24 cellular contexts compared by ENCODE assay signal in genomic region chr17:35745246-35745645, GRCh38. TPM values are rescaled to one million over a fixed set of nuclear protein-coding genes. Genes with fewer than 3 reads are reported as not detected.
DNase-seq lines count a peak whose midpoint lies in the region; ATAC-seq and TF ChIP-seq lines count a peak whose summit lies in the region.
"Had no signal": no experiment of that assay in that cellular context is flagged by ENCODE, and none has a peak within 500 bp of the region (broad histone marks: within the 10 kb centered on the region; RNA-seq: fewer than 3 reads in every experiment).

No MANE protein-coding gene starts in this region.

- no CpG with 5 or more reads among the region's 7 CpGs for WGBS in neuronal stem cell (ENCODE audit: extremely low coverage in 2 of 2, insufficient read length in 2 of 2, insufficient replicate concordance in 1 of 2), 2 donors

- no peaks in the 10 kb centered on the region for H3K9me3 Mint-ChIP-seq in activated naive CD4-positive, alpha-beta T cell treated with anti-CD3 and anti-CD28 coated beads, Interleukin-2, amount 10 ng/mL, durations not matched to agents 7 days and 5 days
- no peaks in the 10 kb centered on the region for H3K9me3 Mint-ChIP-seq in activated naive CD4-positive, alpha-beta T cell treated with anti-CD3 and anti-CD28 coated beads, Interleukin-2, amount 50 U/mL, for 72 hours
- H3K9me3 Mint-ChIP-seq in chondrocyte (ENCODE audit: low read depth) = no peaks in the 10 kb centered on the region
- H3K9me3 Mint-ChIP-seq: CD4-positive, alpha-beta T cell; CD8-positive, alpha-beta memory T cell had no signal

- H3K4me3 Mint-ChIP-seq in activated naive CD4-positive, alpha-beta T cell treated with anti-CD3 and anti-CD28 coated beads, Interleukin-2, amount 10 ng/mL, durations not matched to agents 7 days and 5 days = no peak overlapping the region
- no peak overlapping the region for H3K4me3 Mint-ChIP-seq in chondrocyte (ENCODE audit: unreplicated experiment)
- H3K4me3 Mint-ChIP-seq: CD14-positive monocyte; CD4-positive, alpha-beta T cell; CD8-positive, alpha-beta memory T cell; H9 had no signal

- no peak overlapping the region for H3K4me3 ChIP-seq in H7 (ENCODE audit: insufficient read depth, low read depth, low read length)
- no peak overlapping the region for H3K4me3 ChIP-seq in neuronal stem cell (ENCODE audit: low read length in 2 of 2)
- H3K4me3 ChIP-seq: A549; BLaER1 treated with 17β-estradiol and CSF1 and Interleukin-3, amounts not matched to agents 10 nM and 100 nM; GM23248 had no signal

- no peak overlapping the region for H3K14ac ChIP-seq in neuronal stem cell (ENCODE audit: low read length)

- peaks cover 0 to 8% of the 10 kb centered on the region in 2 donors for H3K9me3 ChIP-seq in neuronal stem cell (replicated peaks in 1 of 2; ENCODE audit: control insufficient read depth in 2 of 2, insufficient read depth in 1 of 2, low read depth in 1 of 2, low read length in 2 of 2)
- H3K9me3 ChIP-seq: A549; BLaER1 treated with 17β-estradiol and CSF1 and Interleukin-3, amounts not matched to agents 10 nM and 100 nM had no signal

- no peak overlapping the region for H2BK120ac ChIP-seq in neuronal stem cell (ENCODE audit: low read depth, low read length)

- H3K4me2 ChIP-seq in neuronal stem cell (ENCODE audit: insufficient read depth, low read length, poor library complexity, severe bottlenecking) = no peak overlapping the region
- H3K4me2 ChIP-seq: A549; BLaER1 treated with 17β-estradiol and CSF1 and Interleukin-3, amounts not matched to agents 10 nM and 100 nM had no signal

- H4K8ac ChIP-seq in neuronal stem cell (ENCODE audit: low read depth, low read length) = no peak overlapping the region

- peaks cover 17% of the 10 kb centered on the region for H3K4me1 Mint-ChIP-seq in activated naive CD4-positive, alpha-beta T cell treated with anti-CD3 and anti-CD28 coated beads, Interleukin-2, amount 10 ng/mL, durations not matched to agents 7 days and 5 days
- H3K4me1 Mint-ChIP-seq in chondrocyte (ENCODE audit: low read depth) = peaks cover 18% of the 10 kb centered on the region

- peaks cover 82% of the 10 kb centered on the region for H3K27me3 Mint-ChIP-seq in activated naive CD4-positive, alpha-beta T cell treated with anti-CD3 and anti-CD28 coated beads, Interleukin-2, amount 10 ng/mL, durations not matched to agents 7 days and 5 days
- H3K27me3 Mint-ChIP-seq in chondrocyte (ENCODE audit: low read depth) = peaks cover 32% of the 10 kb centered on the region

- peaks cover 5 to 9% of the 10 kb centered on the region in 2 donors for H3K4me1 ChIP-seq in neuronal stem cell (ENCODE audit: control insufficient read depth in 2 of 2, insufficient read depth in 1 of 2, low read depth in 1 of 2, low read length in 2 of 2)

- H2AK5ac ChIP-seq in neuronal stem cell (ENCODE audit: low read depth, low read length) = no peak overlapping the region

- peak; percentile 18 for DNase-seq in activated naive CD4-positive, alpha-beta T cell treated with anti-CD3 and anti-CD28 coated beads, Interleukin-2, amount 10 ng/mL, durations not matched to agents 7 days and 5 days
- no peak for DNase-seq in activated naive CD4-positive, alpha-beta T cell treated with anti-CD3 and anti-CD28 coated beads, Interleukin-2, amount 50 U/mL, for 72 hours (ENCODE audit: low spot score in 2 of 2)
- peak; percentile 36 for DNase-seq in H7
- no peak for DNase-seq in neuronal stem cell (ENCODE audit: low spot score)
- DNase-seq in chondrocyte (ENCODE audit: low spot score) = no peak
- DNase-seq in GDM1 (lab: John Stamatoyannopoulos, UW) = no peak
- DNase-seq: 8988T; ACHN; AML-193; BE2C; CD4-positive, alpha-beta T cell; CD8-positive, alpha-beta memory T cell; DMS 273 treated with DMSO at 0.1 percent for 48 hours; DMS79; EL; GF-D8; GM23248; H9 had no signal

- no peak overlapping the region for H3K27ac Mint-ChIP-seq in activated naive CD4-positive, alpha-beta T cell treated with anti-CD3 and anti-CD28 coated beads, Interleukin-2, amount 10 ng/mL, durations not matched to agents 7 days and 5 days
- H3K27ac Mint-ChIP-seq in activated naive CD4-positive, alpha-beta T cell treated with anti-CD3 and anti-CD28 coated beads, Interleukin-2, amount 50 U/mL, for 72 hours = no peak overlapping the region
- H3K27ac Mint-ChIP-seq in chondrocyte (ENCODE audit: unreplicated experiment) = no peak overlapping the region
- H3K27ac Mint-ChIP-seq: CD14-positive monocyte; CD4-positive, alpha-beta T cell; CD8-positive, alpha-beta memory T cell; H9 had no signal

- no peaks in the 10 kb centered on the region for H3K79me1 ChIP-seq in neuronal stem cell (ENCODE audit: low read depth, low read length)

- no peak for TF ChIP-seq CTCF in chondrocyte (IDR thresholded peaks at IDR 0.05)

- H3K36me3 Mint-ChIP-seq in activated naive CD4-positive, alpha-beta T cell treated with anti-CD3 and anti-CD28 coated beads, Interleukin-2, amount 10 ng/mL, durations not matched to agents 7 days and 5 days = no peaks in the 10 kb centered on the region
- no peaks in the 10 kb centered on the region for H3K36me3 Mint-ChIP-seq in activated naive CD4-positive, alpha-beta T cell treated with anti-CD3 and anti-CD28 coated beads, Interleukin-2, amount 50 U/mL, for 72 hours
- no peaks in the 10 kb centered on the region for H3K36me3 Mint-ChIP-seq in chondrocyte (ENCODE audit: low read depth)
- H3K36me3 Mint-ChIP-seq: CD14-positive monocyte; CD8-positive, alpha-beta memory T cell had no signal

- no peak for ATAC-seq in activated naive CD4-positive, alpha-beta T cell treated with anti-CD3 and anti-CD28 coated beads, Interleukin-2, amount 50 U/mL, for 72 hours
- ATAC-seq in HG03045 (IDR thresholded peaks at IDR 0.05; ENCODE audit: unreplicated experiment) = no peak
- ATAC-seq: A549, HCT116 had no signal

- no peak overlapping the region for H2BK15ac ChIP-seq in neuronal stem cell (ENCODE audit: low read length)

- H3K23ac ChIP-seq in neuronal stem cell (ENCODE audit: low read depth, low read length, poor library complexity) = no peak overlapping the region

- H3K27me3 ChIP-seq in H7 (ENCODE audit: control insufficient read depth, insufficient read depth, low read length) (peaks cover 43% of the 10 kb centered on the region), neuronal stem cell (ENCODE audit: control insufficient read depth in 3 of 3, insufficient read depth in 3 of 3, low read depth in 1 of 3, low read length in 3 of 3) (peaks cover 5 to 36% (median 25%) of the 10 kb centered on the region in 3 experiments)

- no peak overlapping the region for H4K91ac ChIP-seq in neuronal stem cell (ENCODE audit: low read depth, low read length, poor library complexity)

- peak overlapping the region; percentile 65 for H3K18ac ChIP-seq in neuronal stem cell (ENCODE audit: low read length)

- H2BK5ac ChIP-seq in neuronal stem cell (ENCODE audit: low read length) = no peak overlapping the region

- no peak overlapping the region for H3K4ac ChIP-seq in neuronal stem cell (ENCODE audit: low read length)

- H2BK12ac ChIP-seq in neuronal stem cell (ENCODE audit: low read length) = no peak overlapping the region

- no peak overlapping the region for H3K9ac ChIP-seq in neuronal stem cell (ENCODE audit: low read depth, low read length, poor library complexity)
- H3K9ac ChIP-seq: BLaER1 treated with 17β-estradiol and CSF1 and Interleukin-3, amounts not matched to agents 10 nM and 100 nM; GM23248 had no signal

- no peak overlapping the region for H2AFZ ChIP-seq in neuronal stem cell (ENCODE audit: low read length)
- H2AFZ ChIP-seq: GM23248 had no signal

- H3K36me3 ChIP-seq in H7 (replicated peaks; ENCODE audit: control insufficient read depth, insufficient read depth, low read length) (no peaks in the 10 kb centered on the region), neuronal stem cell (replicated peaks in 1 of 2; ENCODE audit: control insufficient read depth in 2 of 2, insufficient read depth in 2 of 2, low read length in 2 of 2) (no peaks in the 10 kb centered on the region)
- H3K36me3 ChIP-seq: BE2C; BLaER1 treated with 17β-estradiol and CSF1 and Interleukin-3, amounts not matched to agents 10 nM and 100 nM had no signal

- H3K27ac ChIP-seq in neuronal stem cell (replicated peaks; ENCODE audit: low read length) = no peak overlapping the region
- H3K27ac ChIP-seq: A549; BLaER1 treated with 17β-estradiol and CSF1 and Interleukin-3, amounts not matched to agents 10 nM and 100 nM; GM23248 had no signal

- CTCF ChIA-PET in activated naive CD4-positive, alpha-beta T cell treated with anti-CD3 and anti-CD28 coated beads, Interleukin-2, amount 10 ng/mL, durations not matched to agents 7 days and 5 days (lab: Charles Lee) = interaction anchor here (0.6 to 2.9 kb wide), 3 partner anchors 132 to 362 kb away, joined by 3 to 18 read pairs (median 4); no protein-coding TSS in a partner anchor

RNA-seq across cellular contexts. Expression of gene GAS2L2, which starts 7.8 kb away (rescaled TPM):
- under 1 TPM in 1 of 2 donors, not detected in 1; 0.16 TPM for total RNA-seq in activated naive CD4-positive, alpha-beta T cell treated with anti-CD3 and anti-CD28 coated beads, Interleukin-2, amount 50 U/mL, for 72 hours
- 0.10 TPM in 1 of 2 replicates, not detected in the other for total RNA-seq in H7 (2014; rRNA removed; shearing (Covaris generic))
- 0.15 TPM for polyA plus RNA-seq in neuronal stem cell (2013, experiment 1 of 2)
- 0.19 TPM for polyA plus RNA-seq in neuronal stem cell (2013, experiment 2 of 2)
- total RNA-seq in chondrocyte = not detected in 3 replicates
- total RNA-seq: GM23248, H9 had no signal
- polyA plus RNA-seq: CD14-positive monocyte; CD8-positive, alpha-beta memory T cell; GM23248 had no signal

RNA-seq across cellular contexts. Expression of gene RASL10B, which starts 13.8 kb away (rescaled TPM):
- total RNA-seq in activated naive CD4-positive, alpha-beta T cell treated with anti-CD3 and anti-CD28 coated beads, Interleukin-2, amount 50 U/mL, for 72 hours = 1 to 10 TPM in 1 of 2 donors, not detected in 1; 1.1 TPM
- 13.8 and 16.9 TPM in 2 replicates for total RNA-seq in H7 (2014; rRNA removed; shearing (Covaris generic))
- 20.8 TPM for polyA plus RNA-seq in neuronal stem cell (2013, experiment 1 of 2)
- polyA plus RNA-seq in neuronal stem cell (2013, experiment 2 of 2) = 20.9 TPM
- 8.4 to 21.3 TPM (median 19.1 TPM) in 3 replicates for total RNA-seq in chondrocyte
- polyA plus RNA-seq: CD14-positive monocyte had no signal

RNA-seq across cellular contexts. Expression of gene C17orf50, which starts 15.4 kb away (rescaled TPM):
- total RNA-seq in activated naive CD4-positive, alpha-beta T cell treated with anti-CD3 and anti-CD28 coated beads, Interleukin-2, amount 50 U/mL, for 72 hours = not detected
- total RNA-seq in H7 (2014; rRNA removed; shearing (Covaris generic)) = not detected in 2 replicates
- polyA plus RNA-seq in neuronal stem cell (2013, experiment 1 of 2) = 0.24 TPM
- polyA plus RNA-seq in neuronal stem cell (2013, experiment 2 of 2) = 0.32 TPM
- total RNA-seq in chondrocyte = not detected in 3 replicates
- total RNA-seq: CD4-positive, alpha-beta T cell; CD8-positive, alpha-beta memory T cell; GM23248; H1; H9 had no signal
- polyA plus RNA-seq: CD14-positive monocyte; CD8-positive, alpha-beta memory T cell; GM23248 had no signal

RNA-seq across cellular contexts. Expression of gene MMP28, which starts 50.2 kb away (rescaled TPM):
- total RNA-seq in activated naive CD4-positive, alpha-beta T cell treated with anti-CD3 and anti-CD28 coated beads, Interleukin-2, amount 50 U/mL, for 72 hours = under 1 TPM in 1 of 2 donors, not detected in 1; 0.74 TPM
- total RNA-seq in H7 (2014; rRNA removed; shearing (Covaris generic)) = not detected in 2 replicates
- 0.53 TPM for polyA plus RNA-seq in neuronal stem cell (2013, experiment 1 of 2)
- polyA plus RNA-seq in neuronal stem cell (2013, experiment 2 of 2) = 0.40 TPM
- 5.1 to 8.6 TPM (median 7.9 TPM) in 3 replicates for total RNA-seq in chondrocyte
- total RNA-seq: CD8-positive, alpha-beta memory T cell; GM23248; H1; H9 had no signal
- polyA plus RNA-seq: CD14-positive monocyte; CD8-positive, alpha-beta memory T cell; GM23248; H1 had no signal

Comparison
In these comparisons a context has a peak if more than half of its experiments do, and no peak if none do; other contexts are left out.
1. DNase-seq: peak in activated naive CD4-positive, alpha-beta T cell treated with anti-CD3 and anti-CD28 coated beads, Interleukin-2, amount 10 ng/mL, durations not matched to agents 7 days and 5 days (single experiment) and H7 (single experiment); none in activated naive CD4-positive, alpha-beta T cell treated with anti-CD3 and anti-CD28 coated beads, Interleukin-2, amount 50 U/mL, for 72 hours (0 of 2), neuronal stem cell (single experiment), chondrocyte (single experiment) and GDM1 (single experiment).